ENCODE assay signal across 12 cellular contexts in genomic region chr1:237492359-237492758, GRCh38.
A peak's percentile ranks its signal among the peaks of the same experiment; 100 is the strongest.
DNase-seq lines count a peak whose midpoint lies in the region; ATAC-seq and TF ChIP-seq lines count a peak whose summit lies in the region.
"Had no signal": no experiment of that assay in that cellular context is flagged by ENCODE, and none has a peak within 500 bp of the region (broad histone marks: within the 10 kb centered on the region; RNA-seq: fewer than 3 reads in every experiment).

No MANE protein-coding gene starts in this region.

- H3K9me3 ChIP-seq in T-helper 17 cell (ENCODE audit: control insufficient read depth, low read length, poor library complexity, severe bottlenecking): no peaks in the 10 kb centered on the region
- H3K9me3 ChIP-seq in mucosa of descending colon: no peaks in the 10 kb centered on the region
- H3K9me3 ChIP-seq: colonic mucosa had no signal

- H3K27me3 Mint-ChIP-seq in T-helper 17 cell: peaks cover 29% of the 10 kb centered on the region
- H3K27me3 Mint-ChIP-seq in activated CD8-positive, alpha-beta memory T cell treated with anti-CD3 and anti-CD28 coated beads, Interleukin-2, amount 10 ng/mL, durations not matched to agents 7 days and 5 days: no peaks in the 10 kb centered on the region

- intact Hi-C loops in mucosa of descending colon (cut with DNase I, micrococcal nuclease): no loop called here

- H3K27ac Mint-ChIP-seq in T-helper 17 cell: no peak overlapping the region
- H3K27ac Mint-ChIP-seq in activated CD8-positive, alpha-beta memory T cell treated with anti-CD3 and anti-CD28 coated beads, Interleukin-2, amount 10 ng/mL, durations not matched to agents 7 days and 5 days: no peak overlapping the region

- no peaks in the 10 kb centered on the region for H3K9me3 Mint-ChIP-seq in activated CD8-positive, alpha-beta memory T cell treated with anti-CD3 and anti-CD28 coated beads, Interleukin-2, amount 10 ng/mL, durations not matched to agents 7 days and 5 days (ENCODE audit: low read depth)

- no peak overlapping the region for H3K4me3 ChIP-seq in mucosa of descending colon
- H3K4me3 ChIP-seq: colonic mucosa had no signal

- no peak for DNase-seq in GM13977 (ENCODE audit: low spot score)
- DNase-seq in T-helper 17 cell: no peak
- DNase-seq in mucosa of descending colon: no peak
- DNase-seq in activated CD8-positive, alpha-beta memory T cell treated with anti-CD3 and anti-CD28 coated beads, Interleukin-2, amount 10 ng/mL, durations not matched to agents 7 days and 5 days: no peak
- no peak for DNase-seq in HT-29 (ENCODE audit: low spot score)
- no peak for DNase-seq in OCI-M2 (lab: John Stamatoyannopoulos, UW; ENCODE audit: unreplicated experiment)
- DNase-seq: colonic mucosa; NCI-H2081; stimulated activated CD4-positive, alpha-beta T cell treated with anti-CD3 and anti-CD28 coated beads, Interleukin-4, amount 100 ng/mL, for 24 hours; stimulated activated naive CD4-positive, alpha-beta T cell treated with Interleukin-2 at 50 U/mL for 16 hours had no signal

- H3K36me3 Mint-ChIP-seq in T-helper 17 cell (ENCODE audit: low read depth): no peaks in the 10 kb centered on the region
- no peaks in the 10 kb centered on the region for H3K36me3 Mint-ChIP-seq in activated CD8-positive, alpha-beta memory T cell treated with anti-CD3 and anti-CD28 coated beads, Interleukin-2, amount 10 ng/mL, durations not matched to agents 7 days and 5 days

- peak; percentile 67 for ATAC-seq in HG03159 (IDR thresholded peaks at IDR 0.05; ENCODE audit: unreplicated experiment)
- ATAC-seq in T-helper 17 cell: no peak
- ATAC-seq in mucosa of descending colon: no peak
- no peak for ATAC-seq in activated CD8-positive, alpha-beta memory T cell treated with anti-CD3 and anti-CD28 coated beads, Interleukin-2, amount 10 ng/mL, durations not matched to agents 7 days and 5 days

- peak; percentile 31 for TF ChIP-seq CTCF in 22Rv1 (IDR thresholded peaks at IDR 0.05)
- peak; percentile 15 for TF ChIP-seq CTCF in GM13977 (IDR thresholded peaks at IDR 0.05; ENCODE audit: extremely low read depth, insufficient read depth, missing control alignments)
- no peak for TF ChIP-seq CTCF in mucosa of descending colon (IDR thresholded peaks at IDR 0.05)

- H3K27ac ChIP-seq in 22Rv1: no peak overlapping the region
- H3K27ac ChIP-seq: colonic mucosa had no signal

- H3K36me3 ChIP-seq in mucosa of descending colon (ENCODE audit: low read depth): no peaks in the 10 kb centered on the region
- H3K36me3 ChIP-seq: colonic mucosa had no signal

- H3K4me1 ChIP-seq in mucosa of descending colon (ENCODE audit: low read depth): no peaks in the 10 kb centered on the region
- H3K4me1 ChIP-seq: colonic mucosa had no signal

- in situ Hi-C loops in GM13977 (cut with MboI; ENCODE audit: low pct_unique_long_range_greater_than_20kb, low sequenced_read_pairs, unreplicated experiment): no loop called here

- CTCF ChIA-PET in activated CD8-positive, alpha-beta memory T cell treated with anti-CD3 and anti-CD28 coated beads, Interleukin-2, amount 10 ng/mL, durations not matched to agents 7 days and 5 days (lab: Charles Lee): no interaction called here

- H3K4me1 Mint-ChIP-seq in T-helper 17 cell: no peaks in the 10 kb centered on the region
- H3K4me1 Mint-ChIP-seq in activated CD8-positive, alpha-beta memory T cell treated with anti-CD3 and anti-CD28 coated beads, Interleukin-2, amount 10 ng/mL, durations not matched to agents 7 days and 5 days: no peaks in the 10 kb centered on the region

- H3K4me3 Mint-ChIP-seq in T-helper 17 cell: peak overlapping the region; percentile 45
- H3K4me3 Mint-ChIP-seq in activated CD8-positive, alpha-beta memory T cell treated with anti-CD3 and anti-CD28 coated beads, Interleukin-2, amount 10 ng/mL, durations not matched to agents 7 days and 5 days: no peak overlapping the region
